ENCODE assay signal across 11 cellular contexts in genomic region chr12:4143909-4144308, GRCh38.
DNase-seq lines count a peak whose midpoint lies in the region; ATAC-seq lines count a peak whose summit lies in the region.
"Had no signal": no experiment of that assay in that cellular context is flagged by ENCODE, and none has a peak within 500 bp of the region (broad histone marks: within the 10 kb centered on the region; RNA-seq: fewer than 3 reads in every experiment).

No MANE protein-coding gene starts in this region.

- no peaks in the 10 kb centered on the region for H3K36me3 Mint-ChIP-seq in activated CD4-positive, alpha-beta memory T cell treated with anti-CD3 and anti-CD28 coated beads for 36 hours
- peaks cover 0 to 15% (median 0%) of the 10 kb centered on the region in 5 donors for H3K36me3 Mint-ChIP-seq in naive thymus-derived CD4-positive, alpha-beta T cell

- H3K9me3 ChIP-seq in naive thymus-derived CD4-positive, alpha-beta T cell (ENCODE audit: control insufficient read depth in 2 of 3, low read length in 3 of 3) = no peaks in the 10 kb centered on the region

- peaks cover 93% of the 10 kb centered on the region for H3K4me1 Mint-ChIP-seq in activated CD4-positive, alpha-beta memory T cell treated with anti-CD3 and anti-CD28 coated beads for 36 hours (ENCODE audit: low read depth)
- peaks cover 4 to 97% (median 39%) of the 10 kb centered on the region in 7 donors for H3K4me1 Mint-ChIP-seq in naive thymus-derived CD4-positive, alpha-beta T cell

- H3K27ac Mint-ChIP-seq in activated CD4-positive, alpha-beta memory T cell treated with anti-CD3 and anti-CD28 coated beads for 36 hours = peak overlapping the region; percentile 64
- peak overlapping the region; percentile 64 to 100 (median 92) for H3K27ac Mint-ChIP-seq in naive thymus-derived CD4-positive, alpha-beta T cell

- H3K27ac ChIP-seq in naive thymus-derived CD4-positive, alpha-beta T cell (ENCODE audit: low read depth, low read length) = no peak overlapping the region

- CTCF ChIA-PET in activated CD4-positive, alpha-beta memory T cell treated with anti-CD3 and anti-CD28 coated beads for 36 hours (lab: Charles Lee) = interaction anchor here (0.6 to 6.7 kb wide), 20 partner anchors 8 to 135 kb away, joined by 3 to 76 read pairs (median 6); partner anchors contain the start of gene CCND2
- CTCF ChIA-PET in naive thymus-derived CD4-positive, alpha-beta T cell (lab: Charles Lee) = interaction anchor here (0.6 to 4.6 kb wide), 8 partner anchors 21 to 261 kb away, joined by 3 to 28 read pairs (median 4); no protein-coding TSS in a partner anchor

- intact Hi-C loops in activated CD4-positive, alpha-beta memory T cell treated with anti-CD3 and anti-CD28 coated beads for 36 hours (cut with micrococcal nuclease) = loop anchor here (10.0 kb wide), 1 partner anchor 361 kb away; no protein-coding TSS in a partner anchor
- intact Hi-C loops in naive thymus-derived CD4-positive, alpha-beta T cell (cut with micrococcal nuclease) = loop anchor here (1.0 to 10.0 kb wide), 12 partner anchors 9 to 391 kb away; partner anchors contain the start of genes PARP11 (in 2 of the 2), CCND2 (in 1 of the 2) and RAD51AP1 (in 1 of the 2)

- H3K36me3 ChIP-seq in naive thymus-derived CD4-positive, alpha-beta T cell (ENCODE audit: control insufficient read depth in 2 of 3, insufficient read depth in 3 of 3, low read length in 3 of 3) = no peaks in the 10 kb centered on the region

- H3K9me3 Mint-ChIP-seq in activated CD4-positive, alpha-beta memory T cell treated with anti-CD3 and anti-CD28 coated beads for 36 hours = peaks cover 5% of the 10 kb centered on the region
- peaks cover 0 to 4% (median 0%) of the 10 kb centered on the region in 11 donors for H3K9me3 Mint-ChIP-seq in naive thymus-derived CD4-positive, alpha-beta T cell

- DNase-seq in activated CD4-positive, alpha-beta T cell treated with anti-CD3 and anti-CD28 coated beads for 4 hours = peak; percentile 27 to 29
- DNase-seq in activated CD4-positive, alpha-beta T cell treated with anti-CD3 and anti-CD28 coated beads, Interleukin-2, amount 50 U/mL, for 48 hours = no peak
- peak; percentile 61 for DNase-seq in Jurkat, Clone E6-1 (ENCODE audit: low read depth, low spot score)
- peak; percentile 45 for DNase-seq in activated CD4-positive, alpha-beta memory T cell treated with anti-CD3 and anti-CD28 coated beads for 36 hours
- peak in 6 of 9 donors; percentile 17 to 43 (median 32) for DNase-seq in naive thymus-derived CD4-positive, alpha-beta T cell
- no peak for DNase-seq in activated CD4-positive, CD25-positive, alpha-beta regulatory T cell treated with anti-CD3 and anti-CD28 coated beads, Interleukin-2, amount 50 U/mL, for 72 hours
- no peak for DNase-seq in AG20443 (ENCODE audit: low spot score)
- DNase-seq: NCI-H345, small intestine had no signal

- peak; percentile 48 for ATAC-seq in naive thymus-derived CD4-positive, alpha-beta T cell
- ATAC-seq in GM18498 (IDR thresholded peaks at IDR 0.05; ENCODE audit: unreplicated experiment) = no peak
- ATAC-seq: K562 had no signal

- H3K4me1 ChIP-seq in naive thymus-derived CD4-positive, alpha-beta T cell (ENCODE audit: control insufficient read depth in 2 of 2, insufficient read depth in 2 of 2, low read length in 2 of 2) = peaks cover 23 to 32% of the 10 kb centered on the region in 2 donors

- no peaks in the 10 kb centered on the region for H3K27me3 ChIP-seq in naive thymus-derived CD4-positive, alpha-beta T cell (ENCODE audit: control insufficient read depth in 2 of 2, insufficient read depth in 2 of 2, low read length in 2 of 2)

- peak overlapping the region; percentile 21 for H3K4me3 Mint-ChIP-seq in activated CD4-positive, alpha-beta memory T cell treated with anti-CD3 and anti-CD28 coated beads for 36 hours
- H3K4me3 Mint-ChIP-seq in naive thymus-derived CD4-positive, alpha-beta T cell = peak overlapping the region in 8 of 10 donors; percentile 19 to 91 (median 62)

- no peaks in the 10 kb centered on the region for H3K27me3 Mint-ChIP-seq in activated CD4-positive, alpha-beta memory T cell treated with anti-CD3 and anti-CD28 coated beads for 36 hours
- H3K27me3 Mint-ChIP-seq in naive thymus-derived CD4-positive, alpha-beta T cell = no peaks in the 10 kb centered on the region

- no peak overlapping the region for H3K4me3 ChIP-seq in Jurkat, Clone E6-1 (ENCODE audit: low read length)
- H3K4me3 ChIP-seq in naive thymus-derived CD4-positive, alpha-beta T cell (ENCODE audit: low read length) = no peak overlapping the region
- H3K4me3 ChIP-seq: K562 had no signal

- POLR2A ChIA-PET in activated CD4-positive, alpha-beta memory T cell treated with anti-CD3 and anti-CD28 coated beads for 36 hours (lab: Charles Lee) = interaction anchor here (0.8 to 9.7 kb wide), 5 partner anchors 26 to 130 kb away, joined by 3 to 205 read pairs (median 6); partner anchors contain the start of gene CCND2
- POLR2A ChIA-PET in naive thymus-derived CD4-positive, alpha-beta T cell (lab: Charles Lee) = interaction anchor here (0.6 to 3.9 kb wide), 7 partner anchors 8 to 261 kb away, joined by 3 to 23 read pairs (median 6); no protein-coding TSS in a partner anchor

Comparison
In these comparisons a context has a peak if more than half of its experiments do, and no peak if none do; other contexts are left out.
1. DNase-seq: peak in activated CD4-positive, alpha-beta T cell treated with anti-CD3 and anti-CD28 coated beads for 4 hours (2 of 2), Jurkat, Clone E6-1 (single experiment), activated CD4-positive, alpha-beta memory T cell treated with anti-CD3 and anti-CD28 coated beads for 36 hours (single experiment) and naive thymus-derived CD4-positive, alpha-beta T cell (6 of 9); none in activated CD4-positive, alpha-beta T cell treated with anti-CD3 and anti-CD28 coated beads, Interleukin-2, amount 50 U/mL, for 48 hours (0 of 2), activated CD4-positive, CD25-positive, alpha-beta regulatory T cell treated with anti-CD3 and anti-CD28 coated beads, Interleukin-2, amount 50 U/mL, for 72 hours (single experiment) and AG20443 (single experiment).